1 cellular context compared by ENCODE assay signal in genomic region chr20:62835931-62836861, GRCh38.
TF ChIP-seq lines count a peak whose summit lies in the region.

No MANE protein-coding gene starts in this region.

TF ChIP-seq in HepG2, 621 proteins besides CTCF, POLR2A, EP300 and RAD21:
- TF ChIP-seq ZBTB42 (CRISPR knock-in tag; IDR thresholded peaks at IDR 0.05): no peak
- TF ChIP-seq CBX2 (IDR thresholded peaks at IDR 0.05; ENCODE audit: low read depth, low read length): no peak
- TF ChIP-seq CBX2 (CRISPR knock-in tag; IDR thresholded peaks at IDR 0.05; ENCODE audit: low read depth): no peak
- TF ChIP-seq RXRA (CRISPR knock-in tag; IDR thresholded peaks at IDR 0.05): peak; percentile 8; the same call in 1 of the 2 replicates
- peak; percentile 59; the same call in 1 of the 2 replicates for TF ChIP-seq HNRNPL (IDR thresholded peaks at IDR 0.05; ENCODE audit: low read depth, low read length)
- no peak for TF ChIP-seq ZNF883 (CRISPR knock-in tag; IDR thresholded peaks at IDR 0.05; ENCODE audit: not compliant biosample characterization)
- peak; percentile 81 for TF ChIP-seq RBFOX2 (IDR thresholded peaks at IDR 0.05; ENCODE audit: low read depth, low read length)
- no peak for TF ChIP-seq HMG20B (CRISPR knock-in tag; conservative IDR thresholded peaks at IDR 0.05)
- no peak for TF ChIP-seq CC2D1A (CRISPR knock-in tag; IDR thresholded peaks at IDR 0.05)
- no peak for TF ChIP-seq SP4 (CRISPR knock-in tag; IDR thresholded peaks at IDR 0.05)
- peak; percentile 98 for TF ChIP-seq AGO2 (optimal IDR thresholded peaks at IDR 0.05; ENCODE audit: low read depth, low read length)
- TF ChIP-seq MYC (CRISPR knock-in tag; IDR thresholded peaks at IDR 0.05; ENCODE audit: borderline replicate concordance): no peak
- TF ChIP-seq ZNF530 (CRISPR knock-in tag; IDR thresholded peaks at IDR 0.05; ENCODE audit: low read depth): no peak
- TF ChIP-seq NBN (conservative IDR thresholded peaks at IDR 0.05): no peak
- no peak for TF ChIP-seq ZFYVE20 (CRISPR knock-in tag; IDR thresholded peaks at IDR 0.05; ENCODE audit: borderline replicate concordance, low read depth)
- no peak for TF ChIP-seq ZNF878 (CRISPR knock-in tag; IDR thresholded peaks at IDR 0.05)
- no peak for TF ChIP-seq ZNF576 (CRISPR knock-in tag; IDR thresholded peaks at IDR 0.05)
- peak; percentile 7; the same call in 1 of the 2 replicates for TF ChIP-seq ZNF768 (CRISPR knock-in tag; IDR thresholded peaks at IDR 0.05)
- TF ChIP-seq ZSCAN9 (CRISPR knock-in tag; IDR thresholded peaks at IDR 0.05; ENCODE audit: borderline replicate concordance): no peak
- 0 out of 2 replicates have a peak, but pooled peaks have one; percentile 9 for TF ChIP-seq NRL (CRISPR knock-in tag; IDR thresholded peaks at IDR 0.05; ENCODE audit: borderline replicate concordance)
- TF ChIP-seq GMEB2 (CRISPR knock-in tag; IDR thresholded peaks at IDR 0.05; ENCODE audit: low read depth): no peak
- no peak for TF ChIP-seq RNF219 (CRISPR knock-in tag; IDR thresholded peaks at IDR 0.05)
- TF ChIP-seq ZNF710 (CRISPR knock-in tag; IDR thresholded peaks at IDR 0.05; ENCODE audit: borderline replicate concordance): 0 out of 2 replicates have a peak, but pooled peaks have one; percentile 34
- TF ChIP-seq ZNF337 (CRISPR knock-in tag; IDR thresholded peaks at IDR 0.05; ENCODE audit: borderline replicate concordance, low read depth): no peak
- TF ChIP-seq KAT8 (CRISPR knock-in tag; IDR thresholded peaks at IDR 0.05): no peak
- peak; percentile 35 for TF ChIP-seq PTBP1 (IDR thresholded peaks at IDR 0.05; ENCODE audit: low read depth, low read length, poor library complexity, severe bottlenecking)
- no peak for TF ChIP-seq KDM4B (CRISPR knock-in tag; IDR thresholded peaks at IDR 0.05)
- TF ChIP-seq ZNF101 (CRISPR knock-in tag; IDR thresholded peaks at IDR 0.05; ENCODE audit: borderline replicate concordance, low read depth): no peak
- TF ChIP-seq ZNF782 (CRISPR knock-in tag; IDR thresholded peaks at IDR 0.05; ENCODE audit: borderline replicate concordance): no peak
- TF ChIP-seq SSRP1 (CRISPR knock-in tag; IDR thresholded peaks at IDR 0.05): no peak
- TF ChIP-seq ZMYM3 (CRISPR knock-in tag; IDR thresholded peaks at IDR 0.05): no peak
